ENCODE assay signal across 14 cellular contexts in the genomic region with DNA sequence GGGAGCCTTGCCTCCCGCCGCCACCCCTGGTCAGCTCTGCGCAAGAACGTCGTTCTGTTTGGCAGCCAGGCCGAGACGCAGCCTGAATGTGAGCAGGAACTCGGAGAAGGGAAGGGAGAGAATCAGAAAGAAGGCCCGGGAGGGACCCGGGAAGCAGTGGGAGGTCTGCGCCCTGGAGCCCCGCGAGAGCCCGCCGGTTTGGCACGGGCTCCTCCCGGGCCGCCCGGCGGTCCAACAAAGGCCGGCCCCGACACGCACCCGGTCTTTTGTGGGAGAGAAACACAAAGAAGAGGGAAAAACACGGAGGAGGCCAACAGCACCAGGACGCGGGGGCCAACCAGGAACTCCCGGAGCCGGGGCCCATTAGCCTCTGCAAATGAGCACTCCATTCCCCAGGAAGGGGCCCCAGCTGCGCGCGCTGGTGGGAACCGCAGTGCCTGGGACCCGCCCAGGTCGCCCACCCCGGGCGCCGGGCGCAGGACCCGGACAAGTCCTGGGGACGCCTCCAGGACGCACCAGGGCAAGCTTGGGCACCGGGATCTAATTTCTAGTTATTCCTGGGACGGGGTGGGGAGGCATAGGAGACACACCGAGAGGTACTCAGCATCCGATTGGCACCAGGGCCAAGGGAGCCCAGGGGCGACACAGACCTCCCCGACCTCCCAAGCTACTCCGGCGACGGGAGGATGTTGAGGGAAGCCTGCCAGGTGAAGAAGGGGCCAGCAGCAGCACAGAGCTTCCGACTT.
DNase-seq lines count a peak whose midpoint lies in the region; ATAC-seq and TF ChIP-seq lines count a peak whose summit lies in the region.
"Had no signal": no experiment of that assay in that cellular context is flagged by ENCODE, and none has a peak within 500 bp of the region (broad histone marks: within the 10 kb centered on the region; RNA-seq: fewer than 3 reads in every experiment).

No MANE protein-coding gene starts in this region.

- ATAC-seq in GM18909 (IDR thresholded peaks at IDR 0.05; ENCODE audit: poor library complexity, unreplicated experiment) = no peak
- no peak for ATAC-seq in GM21717 (IDR thresholded peaks at IDR 0.05; ENCODE audit: unreplicated experiment)
- ATAC-seq in HG03095 (IDR thresholded peaks at IDR 0.05; ENCODE audit: unreplicated experiment) = no peak
- ATAC-seq: left lung, Panc1 had no signal

- peaks cover 95% of the 10 kb centered on the region for H3K27me3 Mint-ChIP-seq in nephron (ENCODE audit: low read depth)

- peaks cover 2% of the 10 kb centered on the region for H3K9me3 Mint-ChIP-seq in nephron

- H3K4me1 Mint-ChIP-seq in nephron = peaks cover 28% of the 10 kb centered on the region

- H3K27ac ChIP-seq in coronary artery = no peak overlapping the region
- H3K27ac ChIP-seq: A549, left lung, parathyroid adenoma had no signal

- H3K4me3 Mint-ChIP-seq in nephron = peak overlapping the region; percentile 15 to 72 (median 61)

- in situ Hi-C loops in GM13977 (cut with MboI; ENCODE audit: low pct_unique_long_range_greater_than_20kb, low sequenced_read_pairs, unreplicated experiment) = no loop called here

- H3K4me3 ChIP-seq in coronary artery = peak overlapping the region; percentile 14
- H3K4me3 ChIP-seq: A549 had no signal

- peak in 2 of 3 experiments; percentile 63 to 67 for DNase-seq in NCI-H1417 (lab: John Stamatoyannopoulos, UW)
- DNase-seq in NCI-H1417 treated with DMSO at 0.1 percent for 48 hours (lab: John Stamatoyannopoulos, UW) = no peak
- DNase-seq in GM13977 (ENCODE audit: low spot score) = peak; percentile 39
- DNase-seq in coronary artery (ENCODE audit: low spot score) = peak; percentile 69
- DNase-seq: NCI-H2107; stimulated activated CD4-positive, alpha-beta T cell treated with anti-CD3 and anti-CD28 coated beads, Interleukin-4, amount 100 ng/mL, for 24 hours had no signal

- H3K27ac Mint-ChIP-seq in nephron = no peak overlapping the region

- no peaks in the 10 kb centered on the region for H3K36me3 Mint-ChIP-seq in nephron (ENCODE audit: low read depth)

- TF ChIP-seq CTCF in GM13977 (IDR thresholded peaks at IDR 0.05; ENCODE audit: extremely low read depth, insufficient read depth, missing control alignments) (no peak), coronary artery (IDR thresholded peaks at IDR 0.05) (no peak), nephron (IDR thresholded peaks at IDR 0.05; ENCODE audit: unreplicated experiment in 3 of 3) (no peak)
